ENCODE assay signal across 8 cellular contexts in the genomic region with DNA sequence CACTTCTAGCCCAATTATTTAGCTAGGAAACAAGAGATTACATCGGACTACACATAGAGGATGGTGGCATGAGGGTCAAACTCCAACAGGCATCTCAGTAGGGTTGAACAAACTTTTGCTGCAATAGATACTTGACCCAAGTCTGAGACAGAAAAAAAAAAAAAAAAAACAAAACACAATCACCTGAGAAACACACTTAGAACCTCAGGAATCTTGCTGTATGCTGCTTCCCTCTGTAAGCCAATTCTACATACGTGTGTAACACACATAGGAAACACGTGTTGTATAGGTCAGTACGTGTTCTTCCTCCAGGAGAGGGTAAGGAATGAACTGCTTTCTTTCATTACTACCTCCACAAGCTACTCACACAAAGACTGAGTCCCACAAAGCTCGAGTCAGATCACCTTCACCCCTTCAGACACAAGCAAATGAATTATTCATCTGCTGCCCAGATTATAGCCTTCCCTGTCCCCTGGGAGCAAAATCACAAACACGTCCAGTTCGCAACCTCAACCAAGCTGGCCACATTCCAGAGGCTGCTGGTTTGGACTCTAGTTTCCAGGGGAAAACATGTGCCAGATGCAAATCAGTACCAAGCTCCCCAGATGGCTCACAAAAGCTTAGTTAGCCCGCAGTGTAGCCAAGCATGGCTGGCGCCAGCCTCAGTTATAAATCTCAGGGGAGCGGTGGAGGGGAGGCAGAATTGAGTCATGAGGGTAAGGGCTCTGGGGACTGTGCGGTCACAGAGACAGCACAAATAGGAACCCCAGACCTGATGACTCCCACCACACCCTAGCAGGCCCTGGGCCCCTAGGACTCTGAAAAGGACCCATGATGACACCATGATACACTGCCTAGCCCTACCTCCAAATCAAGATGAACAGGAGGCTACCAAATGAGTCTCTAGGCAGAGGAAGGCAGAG. TPM values are rescaled to one million over a fixed set of nuclear protein-coding genes. Genes with fewer than 3 reads are reported as not detected.
DNase-seq lines count a peak whose midpoint lies in the region; ATAC-seq and TF ChIP-seq lines count a peak whose summit lies in the region.

No MANE protein-coding gene starts in this region.

- WGBS in prostate gland, result 47% methylated on average over 11 of the region's 11 CpGs

- intact Hi-C loops in Right ventricle myocardium superior (cut with DNase I) (loop anchor here (2.0 kb wide), 1 partner anchor 53 kb away; no protein-coding TSS in a partner anchor), prostate gland (cut with DNase I) (no loop called here)

- no peaks in the 10 kb centered on the region for H3F3A ChIP-seq in SU-DHL-6 (ENCODE audit: insufficient read depth)

- peak; percentile 82 for ATAC-seq in GM19372 (IDR thresholded peaks at IDR 0.05; ENCODE audit: low read depth, unreplicated experiment)
- peak; percentile 95 for ATAC-seq in HG03354 (IDR thresholded peaks at IDR 0.05; ENCODE audit: poor library complexity, severe bottlenecking, unreplicated experiment)
- peak; percentile 36 for ATAC-seq in Right ventricle myocardium superior (ENCODE audit: poor library complexity)

- TF ChIP-seq CTCF in SU-DHL-6 (IDR thresholded peaks at IDR 0.05; ENCODE audit: insufficient read depth, low read length, poor library complexity, severe bottlenecking), result no peak
- TF ChIP-seq CTCF in prostate gland (IDR thresholded peaks at IDR 0.05), result no peak

- peak overlapping the region; percentile 1; the same call in 1 of the 2 replicates for H3K9ac ChIP-seq in SU-DHL-6 (ENCODE audit: low read length)
- no peak overlapping the region for H3K9ac ChIP-seq in rectal smooth muscle tissue (ENCODE audit: low read length)

- TF ChIP-seq POLR2A in prostate gland (IDR thresholded peaks at IDR 0.05), result no peak

- peak overlapping the region; percentile 51 for H3K4me2 ChIP-seq in SU-DHL-6 (ENCODE audit: low read depth, low read length, poor library complexity, severe bottlenecking)

- no peaks in the 10 kb centered on the region for H3K9me2 ChIP-seq in SU-DHL-6 (replicated peaks; ENCODE audit: insufficient read depth, low read length)

- H3K79me2 ChIP-seq in SU-DHL-6 (ENCODE audit: insufficient read depth, low read length), result 0 out of 2 replicates have a peak, but pooled peaks cover 8% of the 10 kb centered on the region

- peaks cover 9% of the 10 kb centered on the region; the same call in 1 of the 2 replicates for H4K20me1 ChIP-seq in SU-DHL-6 (ENCODE audit: low read depth, low read length)

- H3K36me3 ChIP-seq in SU-DHL-6 (ENCODE audit: low read length) (no peaks in the 10 kb centered on the region), rectal smooth muscle tissue (ENCODE audit: control insufficient read depth, insufficient read depth, low read length) (peaks cover 6% of the 10 kb centered on the region), prostate gland (peaks cover 0 to 7% of the 10 kb centered on the region in 2 donors)

- H3K9me3 ChIP-seq in SU-DHL-6 (ENCODE audit: insufficient read depth, low read length), result no peaks in the 10 kb centered on the region
- no peaks in the 10 kb centered on the region for H3K9me3 ChIP-seq in prostate gland

- H3K4me3 ChIP-seq in SU-DHL-6 (ENCODE audit: insufficient read depth, low read length, poor library complexity, severe bottlenecking) (peak overlapping the region; percentile 3), rectal smooth muscle tissue (ENCODE audit: low read length) (peak overlapping the region; percentile 16), prostate gland (no peak overlapping the region)

- H3K4me1 ChIP-seq in rectal smooth muscle tissue (ENCODE audit: control insufficient read depth, insufficient read depth, low read length), result peaks cover 32% of the 10 kb centered on the region
- H3K4me1 ChIP-seq in prostate gland (replicated peaks), result peaks cover 10% of the 10 kb centered on the region

- no peak overlapping the region for H2AFZ ChIP-seq in SU-DHL-6 (ENCODE audit: low read depth, low read length, severe bottlenecking)

- DNase-seq in DMS 273 (lab: John Stamatoyannopoulos, UW; ENCODE audit: unreplicated experiment), result peak; percentile 98
- peak; percentile 81 for DNase-seq in Right ventricle myocardium superior
- DNase-seq in prostate gland (ENCODE audit: low spot score), result no peak
- no peak for DNase-seq in SKM-1 treated with dmso at 0.1 percent for 144 hours (lab: John Stamatoyannopoulos, UW; ENCODE audit: unreplicated experiment)

- H3K27ac ChIP-seq in SU-DHL-6 (ENCODE audit: low read depth, low read length) (peak overlapping the region; percentile 20), rectal smooth muscle tissue (ENCODE audit: low read depth, low read length) (peak overlapping the region; percentile 52), prostate gland (peak overlapping the region in 1 of 2 donors; percentile 2)

- no peaks in the 10 kb centered on the region for H3K27me3 ChIP-seq in SU-DHL-6 (ENCODE audit: low read length)
- H3K27me3 ChIP-seq in rectal smooth muscle tissue (ENCODE audit: control insufficient read depth, insufficient read depth, low read length), result no peaks in the 10 kb centered on the region
- no peaks in the 10 kb centered on the region for H3K27me3 ChIP-seq in prostate gland (replicated peaks; ENCODE audit: insufficient read depth)

RNA-seq across cellular contexts. Expression of a gene that starts 15.1 kb away (rescaled TPM):
- 1,816 TPM for total RNA-seq in Right ventricle myocardium superior
- total RNA-seq in prostate gland, result 1,000 to 10,000 TPM; 1,144 to 1,344 TPM

Comparison
In these comparisons a context has a peak if more than half of its experiments do, and no peak if none do; other contexts are left out.
1. DNase-seq: peak in DMS 273 (single experiment) and Right ventricle myocardium superior (single experiment); none in prostate gland (single experiment) and SKM-1 treated with dmso at 0.1 percent for 144 hours (single experiment).
2. ATAC-seq: peak in every context shown above with its lines; median percentile 95 in HG03354; 82 in GM19372; 36 in Right ventricle myocardium superior.
3. H3K4me3 ChIP-seq: peak in SU-DHL-6 (single experiment) and rectal smooth muscle tissue (single experiment); none in prostate gland (0 of 2).